1 cellular context compared by ENCODE assay signal in genomic region chr1:30947212-30947611, GRCh38.
TF ChIP-seq lines count a peak whose summit lies in the region.

No MANE protein-coding gene starts in this region.

TF ChIP-seq in HepG2, 621 proteins besides CTCF, POLR2A, EP300 and RAD21 (continued from another document):
- TF ChIP-seq ARID4A (CRISPR knock-in tag; IDR thresholded peaks at IDR 0.05; ENCODE audit: borderline replicate concordance) (no peak), MAFK (conservative IDR thresholded peaks at IDR 0.05 in 1 of 2, IDR thresholded peaks at IDR 0.05 in 1 of 2; ENCODE audit: low read length in 2 of 2) (peak in 1 of 2 experiments; percentile 55; a peak in 2 of 4 replicates), ATF4 (CRISPR knock-in tag; IDR thresholded peaks at IDR 0.05) (no peak), MAFF (IDR thresholded peaks at IDR 0.05; ENCODE audit: low read depth, low read length) (peak; percentile 34; the same call in 1 of the 2 replicates)
TF ChIP-seq in HepG2: peak in this region for 3.
